In genomic region chr6:151064248-151064647, GRCh38 we compare ENCODE assay signal across 8 cellular contexts.
DNase-seq lines count a peak whose midpoint lies in the region; ATAC-seq, FAIRE-seq and TF ChIP-seq lines count a peak whose summit lies in the region.
"Not testable (repeated sequence)": the region's sequence is repeated elsewhere in the genome, so short reads cannot be mapped to it uniquely, and the experiment has no call there.

No MANE protein-coding gene starts in this region.

- H3K4me1 ChIP-seq in A549 (peaks cover 65% of the 10 kb centered on the region), PC-3 (ENCODE audit: insufficient read depth, low read length) (peaks cover 64% of the 10 kb centered on the region), astrocyte (ENCODE audit: insufficient read depth, low read length) (peaks cover 52% of the 10 kb centered on the region), right atrium auricular region (peaks cover 0 to 38% of the 10 kb centered on the region in 2 donors)

- not testable (repeated sequence) for H3K9me3 Mint-ChIP-seq in activated CD4-positive, alpha-beta memory T cell treated with anti-CD3 and anti-CD28 coated beads, Interleukin-2, amount 10 ng/mL, durations not matched to agents 7 days and 5 days; astrocyte (ENCODE audit: unreplicated experiment); nephron

- H3F3A ChIP-seq in PC-3 (ENCODE audit: low read length, unreplicated experiment): peaks cover 19% of the 10 kb centered on the region

- H3K27ac ChIP-seq in A549: peak overlapping the region; percentile 75 to 90; a peak in 5 of 6 replicates
- H3K27ac ChIP-seq in PC-3 (ENCODE audit: low read length): peak overlapping the region; percentile 100
- H3K27ac ChIP-seq in astrocyte (ENCODE audit: low read depth, low read length): peak overlapping the region; percentile 81
- peak overlapping the region; percentile 37 to 43 for H3K27ac ChIP-seq in right atrium auricular region

- POLR2A ChIA-PET in A549 (lab: Yijun Ruan, JAX); PC-3 (lab: Charles Lee; ENCODE audit: unreplicated experiment); activated CD4-positive, alpha-beta memory T cell treated with anti-CD3 and anti-CD28 coated beads, Interleukin-2, amount 10 ng/mL, durations not matched to agents 7 days and 5 days (lab: Charles Lee): not testable (repeated sequence)

- H3K4me2 ChIP-seq in A549; PC-3 (ENCODE audit: low read length); astrocyte (ENCODE audit: low read length): not testable (repeated sequence)

- not testable (repeated sequence) for H4K20me1 ChIP-seq in PC-3 (ENCODE audit: low read length); astrocyte (ENCODE audit: insufficient read depth, low read length)

- 96% methylated on average over 10 of the region's 10 CpGs for WGBS in A549 (ENCODE audit: missing lambda C conversion rate)

- not testable (repeated sequence) for ATAC-seq in A549, PC-3

- BruUV-seq in PC-3 (replicated peaks; lab: Mats Ljungman, UMichigan): not testable (repeated sequence)

- H3K4me3 ChIP-seq in A549; PC-3 (ENCODE audit: low read length); astrocyte (ENCODE audit: insufficient read depth, low read depth, low read length); right atrium auricular region: not testable (repeated sequence)

- CTCF ChIA-PET in A549 (lab: Yijun Ruan, JAX): interaction anchor here (0.7 to 1.5 kb wide), 2 partner anchors 100 to 263 kb away, joined by 3 read pairs; no protein-coding TSS in a partner anchor
- CTCF ChIA-PET in PC-3 (lab: Charles Lee); activated CD4-positive, alpha-beta memory T cell treated with anti-CD3 and anti-CD28 coated beads, Interleukin-2, amount 10 ng/mL, durations not matched to agents 7 days and 5 days (lab: Charles Lee): not testable (repeated sequence)

- intact Hi-C loops in PC-3 (cut with micrococcal nuclease); posterior vena cava (cut with DNase I): not testable (repeated sequence)

- not testable (repeated sequence) for H3K4me3 Mint-ChIP-seq in activated CD4-positive, alpha-beta memory T cell treated with anti-CD3 and anti-CD28 coated beads, Interleukin-2, amount 10 ng/mL, durations not matched to agents 7 days and 5 days; astrocyte (ENCODE audit: unreplicated experiment); nephron

- not testable (repeated sequence) for TF ChIP-seq EP300 in A549 (IDR thresholded peaks at IDR 0.05)

- H3K36me3 Mint-ChIP-seq in activated CD4-positive, alpha-beta memory T cell treated with anti-CD3 and anti-CD28 coated beads, Interleukin-2, amount 10 ng/mL, durations not matched to agents 7 days and 5 days (ENCODE audit: low read depth): peaks cover 25% of the 10 kb centered on the region
- peaks cover 23% of the 10 kb centered on the region for H3K36me3 Mint-ChIP-seq in astrocyte (ENCODE audit: low read depth, unreplicated experiment)
- H3K36me3 Mint-ChIP-seq in nephron (ENCODE audit: low read depth): not testable (repeated sequence)

- H3K9me3 ChIP-seq in A549; PC-3 (ENCODE audit: low read length); astrocyte (ENCODE audit: insufficient read depth, low read depth, low read length); right atrium auricular region: not testable (repeated sequence)

- not testable (repeated sequence) for TF ChIP-seq CTCF in A549 (IDR thresholded peaks at IDR 0.05); PC-3 (conservative IDR thresholded peaks at IDR 0.05; ENCODE audit: low read depth, low read length); astrocyte (IDR thresholded peaks at IDR 0.05; ENCODE audit: insufficient read depth, low read depth, low read length); right atrium auricular region (IDR thresholded peaks at IDR 0.05); nephron (IDR thresholded peaks at IDR 0.05; ENCODE audit: unreplicated experiment in 3 of 3)

- H3K9ac ChIP-seq in PC-3 (ENCODE audit: low read length): peak overlapping the region; percentile 61; the same call in 1 of the 2 replicates
- H3K9ac ChIP-seq in astrocyte (ENCODE audit: low read length): not testable (repeated sequence)

- H3K27ac Mint-ChIP-seq in activated CD4-positive, alpha-beta memory T cell treated with anti-CD3 and anti-CD28 coated beads, Interleukin-2, amount 10 ng/mL, durations not matched to agents 7 days and 5 days; astrocyte (ENCODE audit: unreplicated experiment): not testable (repeated sequence)
- peak overlapping the region in 2 of 3 experiments; percentile 92 to 94 for H3K27ac Mint-ChIP-seq in nephron

- TF ChIP-seq POLR2A in A549 (IDR thresholded peaks at IDR 0.05; ENCODE audit: low read length): not testable (repeated sequence)

- H3K36me3 ChIP-seq in PC-3 (ENCODE audit: low read depth, low read length); astrocyte (ENCODE audit: insufficient read depth, low read length); right atrium auricular region: not testable (repeated sequence)

- H3K27me3 ChIP-seq in PC-3 (ENCODE audit: low read length); astrocyte (ENCODE audit: insufficient read depth, low read length); right atrium auricular region: not testable (repeated sequence)

- not testable (repeated sequence) for FAIRE-seq in A549 (lab: Jason Lieb, UNC); astrocyte (lab: Jason Lieb, UNC)

- not testable (repeated sequence) for TF ChIP-seq RAD21 in A549 (conservative IDR thresholded peaks at IDR 0.05 in 1 of 2, IDR thresholded peaks at IDR 0.05 in 1 of 2)

- peaks cover 12% of the 10 kb centered on the region; the same call in 1 of the 2 replicates for H3K79me2 ChIP-seq in PC-3 (ENCODE audit: low read length)
- H3K79me2 ChIP-seq in astrocyte (ENCODE audit: insufficient read depth, low read length): peaks cover 11% of the 10 kb centered on the region

- not testable (repeated sequence) for H3K4me1 Mint-ChIP-seq in activated CD4-positive, alpha-beta memory T cell treated with anti-CD3 and anti-CD28 coated beads, Interleukin-2, amount 10 ng/mL, durations not matched to agents 7 days and 5 days
- H3K4me1 Mint-ChIP-seq in astrocyte (ENCODE audit: low read depth, unreplicated experiment) (peaks cover 42% of the 10 kb centered on the region), nephron (peaks cover 68% of the 10 kb centered on the region)

- not testable (repeated sequence) for H3K9me2 ChIP-seq in PC-3 (replicated peaks; ENCODE audit: low read length)

- not testable (repeated sequence) for DNase-seq in A549 (ENCODE audit: low read depth in 1 of 2, low spot score in 1 of 2); PC-3; astrocyte (ENCODE audit: low read depth); right atrium auricular region (ENCODE audit: low spot score)
- DNase-seq in activated CD4-positive, alpha-beta memory T cell treated with anti-CD3 and anti-CD28 coated beads, Interleukin-2, amount 10 ng/mL, durations not matched to agents 7 days and 5 days: peak; percentile 10
- DNase-seq in ecto neural progenitor cell (ENCODE audit: low spot score) (peak; percentile 14), posterior vena cava (ENCODE audit: low spot score) (peak; percentile 66)

- H2AFZ ChIP-seq in PC-3 (ENCODE audit: low read length); astrocyte (ENCODE audit: low read depth, low read length): not testable (repeated sequence)

- H3K27me3 Mint-ChIP-seq in activated CD4-positive, alpha-beta memory T cell treated with anti-CD3 and anti-CD28 coated beads, Interleukin-2, amount 10 ng/mL, durations not matched to agents 7 days and 5 days; astrocyte (ENCODE audit: low read depth, unreplicated experiment); nephron (ENCODE audit: low read depth): not testable (repeated sequence)

Comparison
In these comparisons a context has a peak if more than half of its experiments do, and no peak if none do; other contexts are left out.
1. H3K27ac ChIP-seq: peak in every context shown above with its lines; median percentile 100 in PC-3; 82 in A549; 81 in astrocyte; 40 in right atrium auricular region.